ENCODE assay signal across 26 cellular contexts in genomic region chr17:49425004-49425286, GRCh38.
"Had no signal": no experiment of that assay in that cellular context is flagged by ENCODE, and none has a peak within 500 bp of the region (broad histone marks: within the 10 kb centered on the region; RNA-seq: fewer than 3 reads in every experiment).

No MANE protein-coding gene starts in this region.

- H3K27ac ChIP-seq: colonic mucosa, epithelial cell of prostate, foreskin keratinocyte, gastroesophageal sphincter, heart right ventricle, left lung, lower lobe of right lung had no signal

- H3K4me3 Mint-ChIP-seq: dendritic cell treated with granulocyte-macrophage colony-stimulating factor and Interleukin-4, amounts not matched to agents 40 ng/mL and 50 ng/mL, for 4 days; effector memory CD8-positive, alpha-beta T cell; endodermal cell; mesothelial cell of epicardium; naive B cell; naive thymus-derived CD8-positive, alpha-beta T cell had no signal

- H3K27me3 ChIP-seq: colonic mucosa had no signal

- H3K27ac Mint-ChIP-seq: dendritic cell treated with granulocyte-macrophage colony-stimulating factor and Interleukin-4, amounts not matched to agents 40 ng/mL and 50 ng/mL, for 4 days; effector memory CD8-positive, alpha-beta T cell; endodermal cell; mesothelial cell of epicardium; naive thymus-derived CD8-positive, alpha-beta T cell had no signal

- H3K9me3 Mint-ChIP-seq: effector memory CD8-positive, alpha-beta T cell had no signal

- H3K4me3 ChIP-seq: colonic mucosa, gastroesophageal sphincter, heart right ventricle, left lung, lower lobe of right lung, mucosa of descending colon had no signal

- ATAC-seq: effector memory CD8-positive, alpha-beta T cell; esophagus mucosa; foreskin keratinocyte; gastroesophageal sphincter; heart right ventricle; left cardiac atrium; left lung; left ventricle myocardium superior; lower lobe of right lung; mucosa of descending colon; naive thymus-derived CD8-positive, alpha-beta T cell had no signal

- H3K4me1 Mint-ChIP-seq: endodermal cell; mesothelial cell of epicardium; naive B cell; naive thymus-derived CD8-positive, alpha-beta T cell had no signal

- H3K9me3 ChIP-seq: colonic mucosa had no signal

- FAIRE-seq: endometrium, frontal cortex, islet of Langerhans, keratinocyte had no signal

- H3K4me1 ChIP-seq: colonic mucosa, foreskin keratinocyte, gastroesophageal sphincter, heart right ventricle, left lung, lower lobe of right lung had no signal

- DNase-seq: colonic mucosa; cortex of kidney; effector CD8-positive, alpha-beta T cell; effector memory CD8-positive, alpha-beta T cell; foreskin keratinocyte; glutamatergic neuron; heart right ventricle; hippocampal formation; left cardiac atrium; left lung; left ventricle myocardium superior; lower lobe of right lung; mesenchymal stem cell; mucosa of descending colon; naive B cell; naive thymus-derived CD8-positive, alpha-beta T cell had no signal

- H3K36me3 ChIP-seq: colonic mucosa, gastroesophageal sphincter, heart right ventricle, left lung, lower lobe of right lung had no signal
